13 cellular contexts compared by ENCODE assay signal in genomic region chrX:149626829-149627228, GRCh38. TPM values are rescaled to one million over a fixed set of nuclear protein-coding genes. Genes with fewer than 3 reads are reported as not detected.
DNase-seq lines count a peak whose midpoint lies in the region; ATAC-seq and TF ChIP-seq lines count a peak whose summit lies in the region.
"Not testable (repeated sequence)": the region's sequence is repeated elsewhere in the genome, so short reads cannot be mapped to it uniquely, and the experiment has no call there.
"Had no signal": no experiment of that assay in that cellular context is flagged by ENCODE, and none has a peak within 500 bp of the region (broad histone marks: within the 10 kb centered on the region; RNA-seq: fewer than 3 reads in every experiment).

No MANE protein-coding gene starts in this region.

- TF ChIP-seq CTCF in Caco-2 (IDR thresholded peaks at IDR 0.05; ENCODE audit: insufficient read depth in 1 of 2, low read depth in 1 of 2, low read length in 1 of 2, severe bottlenecking in 1 of 2, unreplicated experiment in 1 of 2); Loucy (conservative IDR thresholded peaks at IDR 0.05; ENCODE audit: low read length); brain microvascular endothelial cell (IDR thresholded peaks at IDR 0.05; ENCODE audit: low read depth, low read length, missing control alignments); fibroblast of villous mesenchyme (IDR thresholded peaks at IDR 0.05; ENCODE audit: insufficient read depth, low read depth, low read length); nephron progenitor cell (IDR thresholded peaks at IDR 0.05); testis (IDR thresholded peaks at IDR 0.05): not testable (repeated sequence)

- H4K8ac ChIP-seq in mesenchymal stem cell (ENCODE audit: low read length), result not testable (repeated sequence)

- H2BK15ac ChIP-seq in mesenchymal stem cell (ENCODE audit: low read depth, poor library complexity, severe bottlenecking), result not testable (repeated sequence)

- H3K27me3 ChIP-seq in Caco-2 (replicated peaks; ENCODE audit: control insufficient read depth, insufficient read depth, low read length); Loucy (ENCODE audit: insufficient read depth, low read length, poor library complexity, severe bottlenecking); brain microvascular endothelial cell (replicated peaks); right cardiac atrium (ENCODE audit: control insufficient read depth, insufficient read depth); mesenchymal stem cell (ENCODE audit: control insufficient read depth in 1 of 2, insufficient read depth in 1 of 2, low read length in 2 of 2); testis: not testable (repeated sequence)

- BruUV-seq in Caco-2 (replicated peaks; lab: Mats Ljungman, UMichigan), result not testable (repeated sequence)

- H3K4me3 Mint-ChIP-seq in Caco-2 (ENCODE audit: unreplicated experiment); nephron progenitor cell: not testable (repeated sequence)

- 44% methylated on average over 8 of the region's 8 CpGs for WGBS in right cardiac atrium
- 36% methylated on average over 7 of the region's 8 CpGs for WGBS in mesenchymal stem cell
- WGBS in testis, 2 donors, result 28 to 55% methylated on average over 6 to 8 of the region's 8 CpGs

- not testable (repeated sequence) for TF ChIP-seq POLR2A in testis (IDR thresholded peaks at IDR 0.05)

- not testable (repeated sequence) for H3K4ac ChIP-seq in mesenchymal stem cell (ENCODE audit: low read depth in 1 of 2, low read length in 2 of 2)

- not testable (repeated sequence) for H3K18ac ChIP-seq in mesenchymal stem cell (ENCODE audit: low read depth in 1 of 2, low read length in 2 of 2)

- POLR2A ChIA-PET in Caco-2 (lab: Charles Lee), result not testable (repeated sequence)

- peaks cover 22% of the 10 kb centered on the region for H4K20me1 ChIP-seq in Loucy (ENCODE audit: insufficient read depth, low read length, poor library complexity, severe bottlenecking)

- H4K91ac ChIP-seq in mesenchymal stem cell (ENCODE audit: low read length), result not testable (repeated sequence)

- not testable (repeated sequence) for H3K14ac ChIP-seq in mesenchymal stem cell (ENCODE audit: low read length in 2 of 2)

- H3K23ac ChIP-seq in mesenchymal stem cell (ENCODE audit: low read length in 2 of 2), result not testable (repeated sequence)

- H3K36me3 Mint-ChIP-seq in Caco-2 (ENCODE audit: insufficient read depth, unreplicated experiment); nephron progenitor cell (ENCODE audit: low read depth): not testable (repeated sequence)

- intact Hi-C loops in Caco-2 (cut with micrococcal nuclease; ENCODE audit: unreplicated experiment); right cardiac atrium (cut with DNase I); testis (cut with DNase I; ENCODE audit: low total_unique reads): not testable (repeated sequence)

- not testable (repeated sequence) for H2AFZ ChIP-seq in Loucy (ENCODE audit: low read length); mesenchymal stem cell (ENCODE audit: low read depth, low read length)

- not testable (repeated sequence) for H3K27me3 Mint-ChIP-seq in Caco-2 (ENCODE audit: insufficient read depth, unreplicated experiment); nephron progenitor cell (ENCODE audit: low read depth, poor library complexity)

- not testable (repeated sequence) for H3K36me3 ChIP-seq in Caco-2 (ENCODE audit: control insufficient read depth, insufficient read depth, low read length); Loucy (ENCODE audit: insufficient read depth, low read length); brain microvascular endothelial cell (replicated peaks); mesenchymal stem cell (ENCODE audit: control insufficient read depth in 1 of 2, insufficient read depth in 2 of 2, low read depth in 1 of 2, low read length in 2 of 2); testis (ENCODE audit: low read depth, missing control alignments)

- peaks cover 13% of the 10 kb centered on the region; the same call in 1 of the 2 replicates for H3K4me1 ChIP-seq in Caco-2
- H3K4me1 ChIP-seq in Loucy (ENCODE audit: insufficient read depth, low read length, poor library complexity, severe bottlenecking), result peaks cover 30% of the 10 kb centered on the region
- not testable (repeated sequence) for H3K4me1 ChIP-seq in right cardiac atrium (ENCODE audit: control insufficient read depth, insufficient read depth, low read length); mesenchymal stem cell (ENCODE audit: control insufficient read depth, insufficient read depth, low read depth, low read length); testis

- not testable (repeated sequence) for H3K27ac Mint-ChIP-seq in Caco-2 (ENCODE audit: unreplicated experiment)
- peak overlapping the region; percentile 38 for H3K27ac Mint-ChIP-seq in nephron progenitor cell

- not testable (repeated sequence) for H3K9ac ChIP-seq in Loucy (ENCODE audit: low read depth, low read length, poor library complexity, severe bottlenecking); mesenchymal stem cell (ENCODE audit: low read length)

- not testable (repeated sequence) for H3K9me3 ChIP-seq in Caco-2; Loucy (ENCODE audit: insufficient read depth, low read depth, low read length); right cardiac atrium (ENCODE audit: control insufficient read depth, low read length); mesenchymal stem cell (ENCODE audit: control insufficient read depth, low read length); testis

- H2AK5ac ChIP-seq in mesenchymal stem cell (ENCODE audit: low read length, severe bottlenecking), result not testable (repeated sequence)

- CTCF ChIA-PET in Caco-2 (lab: Charles Lee), result not testable (repeated sequence)

- not testable (repeated sequence) for H3K9me3 Mint-ChIP-seq in Caco-2 (ENCODE audit: unreplicated experiment)
- H3K9me3 Mint-ChIP-seq in nephron progenitor cell, result peaks cover 18% of the 10 kb centered on the region

- DNase-seq in Caco-2, result peak; percentile 9 to 41
- DNase-seq in brain microvascular endothelial cell, result peak; percentile 16
- peak; percentile 61 for DNase-seq in fibroblast of villous mesenchyme (ENCODE audit: low read depth)
- DNase-seq in right cardiac atrium, result peak in 2 of 3 donors; percentile 50
- DNase-seq in mesenchymal stem cell, result peak; percentile 51
- DNase-seq in nephron progenitor cell, result not testable (repeated sequence)
- peak; percentile 58 for DNase-seq in testis

- ATAC-seq in right cardiac atrium, result not testable (repeated sequence)

- not testable (repeated sequence) for H2BK5ac ChIP-seq in mesenchymal stem cell (ENCODE audit: low read depth, low read length, poor library complexity, severe bottlenecking)

- not testable (repeated sequence) for H3F3A ChIP-seq in Loucy (ENCODE audit: low read depth)

- H3K27ac ChIP-seq in brain microvascular endothelial cell; mesenchymal stem cell (ENCODE audit: low read length, poor library complexity, severe bottlenecking); testis: not testable (repeated sequence)
- H3K27ac ChIP-seq in right cardiac atrium (ENCODE audit: low read length), result peak overlapping the region; percentile 68

- H3K4me1 Mint-ChIP-seq in Caco-2 (ENCODE audit: low read depth, unreplicated experiment), result peaks cover 23% of the 10 kb centered on the region
- peaks cover 33% of the 10 kb centered on the region for H3K4me1 Mint-ChIP-seq in nephron progenitor cell

- H2BK120ac ChIP-seq in mesenchymal stem cell (ENCODE audit: low read depth, low read length), result not testable (repeated sequence)

- H3K79me2 ChIP-seq in Loucy (ENCODE audit: insufficient read depth, low read length), result peaks cover 71% of the 10 kb centered on the region

- peak overlapping the region; percentile 95 for H3K4me2 ChIP-seq in Loucy (ENCODE audit: low read depth, low read length, poor library complexity, severe bottlenecking)
- H3K4me2 ChIP-seq in mesenchymal stem cell (ENCODE audit: low read length, poor library complexity, severe bottlenecking), result not testable (repeated sequence)

- in situ Hi-C loops in brain microvascular endothelial cell (cut with HindIII; ENCODE audit: low pct_ligation_motif_present, low sequenced_read_pairs), result not testable (repeated sequence)

- not testable (repeated sequence) for H2BK12ac ChIP-seq in mesenchymal stem cell (ENCODE audit: low read length in 2 of 2)

- not testable (repeated sequence) for H3K79me1 ChIP-seq in mesenchymal stem cell (replicated peaks; ENCODE audit: low read length, poor library complexity, severe bottlenecking)

- H3K9me2 ChIP-seq in Loucy (replicated peaks; ENCODE audit: low read depth, low read length), result not testable (repeated sequence)

- not testable (repeated sequence) for H3K4me3 ChIP-seq in Caco-2 (ENCODE audit: low read depth, low read length); Loucy (ENCODE audit: low read length, poor library complexity, severe bottlenecking); brain microvascular endothelial cell (ENCODE audit: low read depth, low read length); fibroblast of villous mesenchyme (ENCODE audit: low read depth, low read length); right cardiac atrium (ENCODE audit: low read length); mesenchymal stem cell (ENCODE audit: insufficient read depth in 1 of 2, low read depth in 1 of 2, low read length in 2 of 2); testis

RNA-seq across cellular contexts. Expression of gene TMEM185A, which starts 4.8 kb away (rescaled TPM):
- total RNA-seq in Caco-2 (2022) (14.2 and 17.1 TPM in 2 replicates), fibroblast of villous mesenchyme (14.5 and 17.7 TPM in 2 replicates), right cardiac atrium (10 to 100 TPM; 50.7 to 86.0 (median 62.5) TPM), testis (10 to 100 TPM; 64.3 to 66.0 TPM)
- polyA plus RNA-seq in right cardiac atrium (43.0 TPM), testis (ENCODE audit: insufficient read depth, low read depth, low replicate concordance) (48.7 TPM)
- 24.6 TPM for polyA plus RNA-seq in mesenchymal stem cell (2013, experiment 1 of 2)
- polyA plus RNA-seq in mesenchymal stem cell (2013, experiment 2 of 2), result 26.4 TPM

RNA-seq across cellular contexts. Expression of gene HSFX2, which starts 31.7 kb away (rescaled TPM):
- total RNA-seq in Caco-2 (2022), result 0.23 TPM in 1 of 2 replicates, not detected in the other
- total RNA-seq in fibroblast of villous mesenchyme, result 0.86 TPM in 1 of 2 replicates, not detected in the other
- total RNA-seq in right cardiac atrium, result 1 to 10 TPM in 2 of 4 donors, not detected in 2; 1.1 to 1.3 TPM
- 0.77 TPM for polyA plus RNA-seq in right cardiac atrium
- polyA plus RNA-seq in mesenchymal stem cell (2013, experiment 1 of 2), result 0.06 TPM
- not detected for polyA plus RNA-seq in mesenchymal stem cell (2013, experiment 2 of 2)
- 1 to 10 TPM; 4.8 to 5.6 TPM for total RNA-seq in testis
- 11.8 TPM for polyA plus RNA-seq in testis (ENCODE audit: insufficient read depth, low read depth, low replicate concordance)
- total RNA-seq: CD4-positive, alpha-beta T cell; Daoy; GM23338; HT-29 had no signal

RNA-seq across cellular contexts. Expression of gene MAGEA9B, which starts 39.6 kb away (rescaled TPM):
- total RNA-seq in Caco-2 (2022) (not detected in 2 replicates), fibroblast of villous mesenchyme (under 0.01 TPM in 1 of 2 replicates, not detected in the other), right cardiac atrium (not detected), testis (10 to 100 TPM; 18.6 to 24.6 TPM)
- polyA plus RNA-seq in right cardiac atrium (not detected), testis (ENCODE audit: insufficient read depth, low read depth, low replicate concordance) (11.0 TPM)
- polyA plus RNA-seq in mesenchymal stem cell (2013, experiment 1 of 2), result not detected
- not detected for polyA plus RNA-seq in mesenchymal stem cell (2013, experiment 2 of 2)
- total RNA-seq: CD4-positive, alpha-beta T cell; HT-29 had no signal
- polyA plus RNA-seq: BJ, GM23338 had no signal

Comparison
In these comparisons a context has a peak if more than half of its experiments do, and no peak if none do; other contexts are left out.
1. RNA of gene MAGEA9B, which starts 39.6 kb away (total RNA-seq): 18.6 to 24.6 TPM in testis; not detected in Caco-2, under 0.01 TPM in fibroblast of villous mesenchyme and not detected in right cardiac atrium; every median in the first group is over 10 times any median in the second.